Comparison of ENCODE assay signal across 13 cellular contexts in the genomic region with DNA sequence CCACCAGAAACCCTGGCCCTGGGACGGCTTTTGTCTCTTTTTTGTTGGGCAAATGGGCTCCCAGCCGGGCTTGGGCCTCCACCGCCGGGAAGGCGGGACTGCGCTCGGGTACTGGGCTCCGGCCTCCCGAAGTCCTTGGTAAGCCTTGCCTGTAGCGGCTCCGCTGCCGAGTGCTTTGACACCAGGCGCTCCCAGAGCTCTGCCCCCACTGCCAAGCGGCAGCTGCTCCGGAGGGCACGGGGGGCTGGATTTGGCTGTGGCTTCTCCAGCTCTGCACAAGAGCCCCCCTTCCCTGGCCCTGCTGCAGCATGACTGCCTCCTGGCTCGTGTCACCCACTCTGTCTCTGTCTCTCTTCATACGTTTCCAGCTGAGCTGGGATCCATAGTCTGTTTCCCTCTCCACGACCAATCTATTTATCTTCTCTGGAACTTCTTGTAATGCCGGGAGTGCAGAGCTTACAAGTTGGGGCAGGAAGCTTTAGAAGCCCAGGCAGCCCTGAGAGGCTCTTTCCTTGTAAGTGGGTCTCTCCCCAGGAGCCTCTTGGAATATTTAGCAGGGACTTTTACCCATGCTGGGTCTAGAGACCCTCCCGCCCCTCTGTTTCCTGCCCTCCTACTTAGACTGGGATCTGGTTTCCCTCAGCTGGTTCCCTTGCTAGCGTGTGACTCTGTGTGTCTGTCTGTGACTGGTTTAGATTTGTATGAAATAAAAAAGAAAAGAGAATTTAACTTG.
DNase-seq lines count a peak whose midpoint lies in the region; ATAC-seq, FAIRE-seq and TF ChIP-seq lines count a peak whose summit lies in the region.
"Had no signal": no experiment of that assay in that cellular context is flagged by ENCODE, and none has a peak within 500 bp of the region (broad histone marks: within the 10 kb centered on the region; RNA-seq: fewer than 3 reads in every experiment).

No MANE protein-coding gene starts in this region.

- H3K9me3 ChIP-seq in H1 (ENCODE audit: insufficient read depth in 2 of 2, low read depth in 1 of 2, low read length in 1 of 2) (no peaks in the 10 kb centered on the region), neuronal stem cell (replicated peaks in 1 of 2; ENCODE audit: control insufficient read depth in 2 of 2, insufficient read depth in 1 of 2, low read depth in 1 of 2, low read length in 2 of 2) (peaks cover 0 to 5% of the 10 kb centered on the region in 2 donors)

- H3K23me2 ChIP-seq in H1 (ENCODE audit: low read depth, low read length) = no peaks in the 10 kb centered on the region

- intact Hi-C loops in left colon (cut with DNase I, micrococcal nuclease) = no loop called here

- DNase-seq in DMS79 treated with DMSO at 0.1 percent for 48 hours (lab: John Stamatoyannopoulos, UW) (peak; percentile 67), NCI-H1694 treated with DMSO at 0.1 percent for 48 hours (lab: John Stamatoyannopoulos, UW) (peak; percentile 96), H1 (ENCODE audit: low read depth in 1 of 2, low spot score in 2 of 2) (peak in 1 of 2 experiments; percentile 78), neuronal stem cell (ENCODE audit: low spot score) (no peak), NCI-H2081 treated with DMSO at 0.1 percent for 48 hours (lab: John Stamatoyannopoulos, UW) (no peak), left colon (no peak), GM20000 (ENCODE audit: low spot score) (no peak), NCI-H2029 treated with DMSO at 0.1 percent for 48 hours (lab: John Stamatoyannopoulos, UW) (no peak)
- DNase-seq: activated CD4-positive, CD25-positive, alpha-beta regulatory T cell treated with anti-CD3 and anti-CD28 coated beads, Interleukin-2, amount 50 U/mL, for 72 hours; activated T-cell treated with anti-CD3 and anti-CD28 coated beads, Interleukin-2, amount 50 U/mL, for 1 hour; left ventricle myocardium superior; NK-92 treated with Interleukin-12 subunit alpha and Interleukin-12 subunit beta, amount 100 ng/mL, for 24 hours; occipital lobe had no signal

- H3K56ac ChIP-seq in H1 (replicated peaks; ENCODE audit: insufficient read length, low read depth, low read length) = no peak overlapping the region

- WGBS in H1 (ENCODE audit: extremely low coverage in 1 of 2, insufficient coverage in 1 of 2, insufficient read length in 1 of 2, insufficient replicate concordance in 2 of 2, low coverage in 1 of 2, low lambda C conversion rate in 2 of 2, missing lambda C conversion rate in 1 of 2), 2 experiments = 41% methylated on average over 22 of the region's 22 CpGs; no CpG with 5 or more reads in 1 of the 2 experiments
- no CpG with 5 or more reads among the region's 22 CpGs for WGBS in neuronal stem cell (ENCODE audit: extremely low coverage in 2 of 2, insufficient read length in 2 of 2, insufficient replicate concordance in 1 of 2), 2 donors

- H3K4me1 ChIP-seq in H1 (replicated peaks in 1 of 4; ENCODE audit: control insufficient read depth in 3 of 4, insufficient read depth in 4 of 4, low read length in 3 of 4) = peaks cover 8 to 20% (median 16%) of the 10 kb centered on the region in 4 experiments
- H3K4me1 ChIP-seq in neuronal stem cell (ENCODE audit: control insufficient read depth in 2 of 2, insufficient read depth in 1 of 2, low read depth in 1 of 2, low read length in 2 of 2) = peaks cover 5 to 18% of the 10 kb centered on the region in 2 donors

- H3K9ac ChIP-seq in H1 (replicated peaks in 1 of 4; ENCODE audit: extremely low read depth in 1 of 4, low read depth in 3 of 4, low read length in 3 of 4) (no peak overlapping the region), neuronal stem cell (ENCODE audit: low read depth, low read length, poor library complexity) (no peak overlapping the region)

- H3K27ac ChIP-seq in H1 (ENCODE audit: low read depth, low read length) = no peak overlapping the region
- no peak overlapping the region for H3K27ac ChIP-seq in neuronal stem cell (replicated peaks; ENCODE audit: low read length)

- H3K14ac ChIP-seq in H1 (ENCODE audit: insufficient read length) = no peak overlapping the region
- no peak overlapping the region for H3K14ac ChIP-seq in neuronal stem cell (ENCODE audit: low read length)

- H2BK5ac ChIP-seq in H1 (ENCODE audit: low read depth, low read length) (no peak overlapping the region), neuronal stem cell (ENCODE audit: low read length) (peak overlapping the region; percentile 31)

- no peak overlapping the region for H4K5ac ChIP-seq in H1 (ENCODE audit: insufficient read length, low read depth, low read length)

- H3K18ac ChIP-seq in H1 (ENCODE audit: extremely low read depth, low read length) (no peak overlapping the region), neuronal stem cell (ENCODE audit: low read length) (peak overlapping the region; percentile 70)

- no peak for TF ChIP-seq CTCF in H1 (IDR thresholded peaks at IDR 0.05; ENCODE audit: control extremely low read depth in 1 of 3, insufficient read depth in 1 of 3, low read depth in 1 of 3, low read length in 3 of 3)
- TF ChIP-seq CTCF in GM20000 (IDR thresholded peaks at IDR 0.05; ENCODE audit: extremely low read depth, missing control alignments) = no peak

- H3K4ac ChIP-seq in H1 (replicated peaks; ENCODE audit: insufficient read length, low read depth, low read length) (no peak overlapping the region), neuronal stem cell (ENCODE audit: low read length) (no peak overlapping the region)

- POLR2A ChIA-PET in H1 (lab: Charles Lee; ENCODE audit: partially characterized antibody) = interaction anchor here (0.9 to 2.0 kb wide), 4 partner anchors 14 to 36 kb away, joined by 3 to 5 read pairs (median 4); no protein-coding TSS in a partner anchor

- TF ChIP-seq POLR2A in H1 (IDR thresholded peaks at IDR 0.05; ENCODE audit: control extremely low read depth in 1 of 2, low read depth in 2 of 2, low read length in 2 of 2) = no peak

- H3K79me1 ChIP-seq in H1 (ENCODE audit: low read depth, low read length) = 0 out of 2 replicates have a peak, but pooled peaks cover 2% of the 10 kb centered on the region
- peaks cover 2% of the 10 kb centered on the region for H3K79me1 ChIP-seq in neuronal stem cell (ENCODE audit: low read depth, low read length)

- H2AFZ ChIP-seq in H1 (ENCODE audit: low read length) = no peak overlapping the region
- no peak overlapping the region for H2AFZ ChIP-seq in neuronal stem cell (ENCODE audit: low read length)

- H2BK12ac ChIP-seq in H1 (ENCODE audit: low read depth, low read length) = no peak overlapping the region
- H2BK12ac ChIP-seq in neuronal stem cell (ENCODE audit: low read length) = no peak overlapping the region

- no peak overlapping the region for H2BK120ac ChIP-seq in H1 (replicated peaks; ENCODE audit: low read depth, low read length)
- no peak overlapping the region for H2BK120ac ChIP-seq in neuronal stem cell (ENCODE audit: low read depth, low read length)

- H3K36me3 ChIP-seq in H1 (ENCODE audit: control insufficient read depth in 2 of 4, insufficient read depth in 4 of 4, low read length in 3 of 4) (no peaks in the 10 kb centered on the region), neuronal stem cell (replicated peaks in 1 of 2; ENCODE audit: control insufficient read depth in 2 of 2, insufficient read depth in 2 of 2, low read length in 2 of 2) (no peaks in the 10 kb centered on the region)

- TF ChIP-seq RAD21 in H1 (IDR thresholded peaks at IDR 0.05 in 1 of 2, conservative IDR thresholded peaks at IDR 0.05 in 1 of 2; ENCODE audit: low read depth in 2 of 2, low read length in 2 of 2) = no peak

- H2AK5ac ChIP-seq in H1 (ENCODE audit: low read depth, low read length) (no peak overlapping the region), neuronal stem cell (ENCODE audit: low read depth, low read length) (peak overlapping the region; percentile 0)

- H3K27me3 ChIP-seq in H1 (replicated peaks in 1 of 4; ENCODE audit: control insufficient read depth in 3 of 4, extremely low read depth in 1 of 4, insufficient read depth in 3 of 4, low read length in 3 of 4) = peaks cover 0 to 11% (median 5%) of the 10 kb centered on the region in 4 experiments; a peak in 3 of 7 replicates
- H3K27me3 ChIP-seq in neuronal stem cell (ENCODE audit: control insufficient read depth in 3 of 3, insufficient read depth in 3 of 3, low read depth in 1 of 3, low read length in 3 of 3) = peaks cover 0 to 2% (median 0%) of the 10 kb centered on the region in 3 experiments

- no peak for ATAC-seq in left colon
- ATAC-seq: left ventricle myocardium superior had no signal

- no peak overlapping the region for H4K91ac ChIP-seq in H1 (replicated peaks; ENCODE audit: insufficient read length, low read length)
- H4K91ac ChIP-seq in neuronal stem cell (ENCODE audit: low read depth, low read length, poor library complexity) = no peak overlapping the region

- H4K8ac ChIP-seq in H1 (ENCODE audit: extremely low read depth, insufficient read depth, low read length) (no peak overlapping the region), neuronal stem cell (ENCODE audit: low read depth, low read length) (no peak overlapping the region)

- H3K4me2 ChIP-seq in H1 (ENCODE audit: insufficient read depth in 1 of 2, low read depth in 2 of 2, low read length in 2 of 2) = peak overlapping the region in 1 of 2 experiments; percentile 45; a peak in 1 of 4 replicates
- H3K4me2 ChIP-seq in neuronal stem cell (ENCODE audit: insufficient read depth, low read length, poor library complexity, severe bottlenecking) = no peak overlapping the region

- TF ChIP-seq EP300 in H1 (IDR thresholded peaks at IDR 0.05; ENCODE audit: borderline replicate concordance in 1 of 2, low read depth in 2 of 2, low read length in 2 of 2) = no peak

- peaks cover 7 to 12% of the 10 kb centered on the region in 2 experiments for H4K20me1 ChIP-seq in H1 (replicated peaks in 1 of 2; ENCODE audit: control insufficient read depth in 1 of 2, insufficient read depth in 2 of 2, low read length in 2 of 2)

- FAIRE-seq in H1 (lab: Jason Lieb, UNC) = no peak

- CTCF ChIA-PET in H1 (lab: Charles Lee; ENCODE audit: partially characterized antibody) = interaction anchor here (0.6 to 12.5 kb wide), 21 partner anchors 8 to 505 kb away, joined by 3 to 177 read pairs (median 5); no protein-coding TSS in a partner anchor

- H3K4me3 ChIP-seq in H1 (ENCODE audit: extremely low read depth in 1 of 4, insufficient read depth in 2 of 4, low read depth in 3 of 4, low read length in 4 of 4) (no peak overlapping the region), neuronal stem cell (ENCODE audit: low read length in 2 of 2) (no peak overlapping the region)

- no peak overlapping the region for H2BK20ac ChIP-seq in H1 (ENCODE audit: low read length)

- H3K23ac ChIP-seq in H1 (ENCODE audit: insufficient read length) (no peak overlapping the region), neuronal stem cell (ENCODE audit: low read depth, low read length, poor library complexity) (peak overlapping the region; percentile 26)

- no peaks in the 10 kb centered on the region for H3K79me2 ChIP-seq in H1 (ENCODE audit: control insufficient read depth in 1 of 2, insufficient read depth in 2 of 2, low read length in 2 of 2)

- H2BK15ac ChIP-seq in H1 (ENCODE audit: low read length) (0 out of 2 replicates have a peak overlapping the region, but pooled peaks have one; percentile 9), neuronal stem cell (ENCODE audit: low read length) (no peak overlapping the region)

Comparison
In these comparisons a context has a peak if more than half of its experiments do, and no peak if none do; other contexts are left out.
1. DNase-seq: peak in DMS79 treated with DMSO at 0.1 percent for 48 hours (single experiment) and NCI-H1694 treated with DMSO at 0.1 percent for 48 hours (single experiment); none in neuronal stem cell (single experiment), NCI-H2081 treated with DMSO at 0.1 percent for 48 hours (single experiment), left colon (0 of 2), GM20000 (single experiment) and NCI-H2029 treated with DMSO at 0.1 percent for 48 hours (single experiment).